Comparison of ENCODE assay signal across 1 cellular context in the genomic region with DNA sequence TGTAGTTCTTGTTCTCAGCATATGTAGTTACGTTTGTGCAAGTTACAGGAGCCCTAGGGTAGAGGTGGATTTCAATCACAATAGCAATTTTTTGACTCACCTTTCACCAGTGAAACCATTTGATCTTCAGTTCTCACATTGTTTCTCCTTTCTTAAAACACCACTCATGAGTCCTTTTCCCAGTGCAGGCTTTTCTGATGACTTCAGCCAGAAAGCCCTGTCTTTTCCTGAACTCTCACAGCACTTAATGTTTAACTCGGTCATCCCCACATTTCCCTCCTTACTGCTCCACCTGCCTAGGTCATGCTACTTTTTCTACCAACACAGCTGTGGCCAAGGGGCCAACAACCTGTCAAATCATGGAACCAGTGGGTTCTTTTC.
TF ChIP-seq lines count a peak whose summit lies in the region.

No MANE protein-coding gene starts in this region.

TF ChIP-seq in A549, 52 proteins besides CTCF, POLR2A, EP300 and RAD21 (continued from another document):
- TF ChIP-seq, protein P1, sequence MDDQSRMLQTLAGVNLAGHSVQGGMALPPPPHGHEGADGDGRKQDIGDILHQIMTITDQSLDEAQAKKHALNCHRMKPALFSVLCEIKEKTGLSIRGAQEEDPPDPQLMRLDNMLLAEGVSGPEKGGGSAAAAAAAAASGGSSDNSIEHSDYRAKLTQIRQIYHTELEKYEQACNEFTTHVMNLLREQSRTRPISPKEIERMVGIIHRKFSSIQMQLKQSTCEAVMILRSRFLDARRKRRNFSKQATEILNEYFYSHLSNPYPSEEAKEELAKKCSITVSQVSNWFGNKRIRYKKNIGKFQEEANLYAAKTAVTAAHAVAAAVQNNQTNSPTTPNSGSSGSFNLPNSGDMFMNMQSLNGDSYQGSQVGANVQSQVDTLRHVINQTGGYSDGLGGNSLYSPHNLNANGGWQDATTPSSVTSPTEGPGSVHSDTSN (IDR thresholded peaks at IDR 0.05), result no peak
- no peak for TF ChIP-seq TP53 (CRISPR knock-in tag; IDR thresholded peaks at IDR 0.05)
- TF ChIP-seq, protein P2, sequence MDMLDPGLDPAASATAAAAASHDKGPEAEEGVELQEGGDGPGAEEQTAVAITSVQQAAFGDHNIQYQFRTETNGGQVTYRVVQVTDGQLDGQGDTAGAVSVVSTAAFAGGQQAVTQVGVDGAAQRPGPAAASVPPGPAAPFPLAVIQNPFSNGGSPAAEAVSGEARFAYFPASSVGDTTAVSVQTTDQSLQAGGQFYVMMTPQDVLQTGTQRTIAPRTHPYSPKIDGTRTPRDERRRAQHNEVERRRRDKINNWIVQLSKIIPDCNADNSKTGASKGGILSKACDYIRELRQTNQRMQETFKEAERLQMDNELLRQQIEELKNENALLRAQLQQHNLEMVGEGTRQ (IDR thresholded peaks at IDR 0.05), result no peak
- no peak for TF ChIP-seq MAFK (IDR thresholded peaks at IDR 0.05; ENCODE audit: partially characterized antibody)
- no peak for TF ChIP-seq MYC (IDR thresholded peaks at IDR 0.05; ENCODE audit: borderline replicate concordance, low read length)
- TF ChIP-seq RARB (CRISPR knock-in tag; IDR thresholded peaks at IDR 0.05), result no peak
- TF ChIP-seq, protein P3, sequence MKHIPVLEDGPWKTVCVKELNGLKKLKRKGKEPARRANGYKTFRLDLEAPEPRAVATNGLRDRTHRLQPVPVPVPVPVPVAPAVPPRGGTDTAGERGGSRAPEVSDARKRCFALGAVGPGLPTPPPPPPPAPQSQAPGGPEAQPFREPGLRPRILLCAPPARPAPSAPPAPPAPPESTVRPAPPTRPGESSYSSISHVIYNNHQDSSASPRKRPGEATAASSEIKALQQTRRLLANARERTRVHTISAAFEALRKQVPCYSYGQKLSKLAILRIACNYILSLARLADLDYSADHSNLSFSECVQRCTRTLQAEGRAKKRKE (CRISPR knock-in tag; IDR thresholded peaks at IDR 0.05; ENCODE audit: low read depth), result no peak
TF ChIP-seq in A549: peak in this region for 0.
